In the genomic region with DNA sequence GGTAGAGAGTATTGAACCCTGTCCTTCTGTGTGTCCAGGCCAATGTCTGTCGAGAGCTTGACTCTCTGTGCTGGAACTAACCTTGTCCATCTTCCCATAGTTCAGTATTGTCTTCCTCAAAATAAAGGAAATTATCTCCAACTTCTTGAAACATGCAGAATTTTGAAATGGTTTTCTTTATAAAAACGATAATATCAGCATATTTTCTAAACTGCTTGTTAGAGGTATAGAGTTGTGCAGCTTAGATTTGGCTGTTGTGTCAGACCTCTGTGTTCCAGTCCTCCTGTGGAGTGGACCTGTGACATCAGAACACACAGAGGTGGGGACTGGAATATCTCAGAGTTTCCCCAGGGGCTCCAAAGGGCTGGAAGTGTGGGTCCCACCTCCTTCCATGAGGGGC, we compare ENCODE assay signal across 25 cellular contexts. TPM values are rescaled to one million over a fixed set of nuclear protein-coding genes. Genes with fewer than 3 reads are reported as not detected.
DNase-seq lines count a peak whose midpoint lies in the region; FAIRE-seq and TF ChIP-seq lines count a peak whose summit lies in the region.
"Had no signal": no experiment of that assay in that cellular context is flagged by ENCODE, and none has a peak within 500 bp of the region (broad histone marks: within the 10 kb centered on the region; RNA-seq: fewer than 3 reads in every experiment).

No MANE protein-coding gene starts in this region.

- H3K36me3 Mint-ChIP-seq in astrocyte (ENCODE audit: low read depth, unreplicated experiment), result no peaks in the 10 kb centered on the region
- H3K36me3 Mint-ChIP-seq: CD14-positive monocyte; CD8-positive, alpha-beta memory T cell; T-cell had no signal

- H3K9ac ChIP-seq in GM23248 (peak overlapping the region; percentile 55), astrocyte (ENCODE audit: low read length) (no peak overlapping the region), fibroblast of lung (ENCODE audit: insufficient read depth, low read length) (no peak overlapping the region), MM.1S (ENCODE audit: low read length) (no peak overlapping the region)

- peaks cover 9% of the 10 kb centered on the region for H3K4me1 Mint-ChIP-seq in astrocyte (ENCODE audit: low read depth, unreplicated experiment)
- H3K4me1 Mint-ChIP-seq: CD8-positive, alpha-beta memory T cell; T-cell had no signal

- in situ Hi-C loops in GM23248 (cut with MboI), result no loop called here

- no peak for TF ChIP-seq CTCF in astrocyte (IDR thresholded peaks at IDR 0.05; ENCODE audit: insufficient read depth, low read depth, low read length)
- no peak for TF ChIP-seq CTCF in fibroblast of lung (conservative IDR thresholded peaks at IDR 0.05 in 1 of 2, IDR thresholded peaks at IDR 0.05 in 1 of 2; ENCODE audit: low read depth in 1 of 2, low read length in 2 of 2)
- TF ChIP-seq CTCF in MM.1S (IDR thresholded peaks at IDR 0.05; ENCODE audit: low read length), result no peak
- no peak for TF ChIP-seq CTCF in right atrium auricular region (IDR thresholded peaks at IDR 0.05)

- DNase-seq in GM23248 (no peak), astrocyte (ENCODE audit: low read depth) (no peak), fibroblast of lung (ENCODE audit: low read depth in 2 of 2) (no peak), MM.1S (no peak), NCI-H2196 (lab: John Stamatoyannopoulos, UW; ENCODE audit: unreplicated experiment) (no peak), activated gamma-delta T cell treated with Interleukin-2 at 50 U/mL for 16 hours (no peak), right atrium auricular region (ENCODE audit: low spot score) (no peak)
- DNase-seq: BE2C; CD8-positive, alpha-beta memory T cell; DMS 273 treated with DMSO at 0.1 percent for 48 hours; DMS79; GDM1; KBM-7; MG63; NCI-H1417; NCI-H1694 treated with DMSO at 0.1 percent for 48 hours; NCI-H2081; NCI-H226; NCI-H510A; NCI-H69; T-cell had no signal

- FAIRE-seq in astrocyte (lab: Jason Lieb, UNC), result no peak
- FAIRE-seq: GM12878 had no signal

- no peaks in the 10 kb centered on the region for H3K27me3 Mint-ChIP-seq in astrocyte (ENCODE audit: low read depth, unreplicated experiment)

- H3K27me3 ChIP-seq in GM23248 (replicated peaks; ENCODE audit: insufficient read depth) (no peaks in the 10 kb centered on the region), astrocyte (ENCODE audit: insufficient read depth, low read length) (no peaks in the 10 kb centered on the region), fibroblast of lung (ENCODE audit: control insufficient read depth, insufficient read depth, low read length) (no peaks in the 10 kb centered on the region), MM.1S (replicated peaks; ENCODE audit: insufficient read depth, low read length) (no peaks in the 10 kb centered on the region), right atrium auricular region (no peaks in the 10 kb centered on the region)
- H3K27me3 ChIP-seq: BE2C, MG63 had no signal

- WGBS in GM23248 (ENCODE audit: low coverage in 1 of 2, low lambda C conversion rate in 2 of 2, missing lambda C conversion rate in 2 of 2), 2 experiments, result 54 to 58% methylated on average over 2 of the region's 2 CpGs

- H3K4me3 ChIP-seq in GM23248, result peak overlapping the region; percentile 57
- H3K4me3 ChIP-seq in astrocyte (ENCODE audit: insufficient read depth, low read depth, low read length), result no peak overlapping the region
- no peak overlapping the region for H3K4me3 ChIP-seq in fibroblast of lung (replicated peaks in 1 of 4; ENCODE audit: control extremely low read depth in 1 of 4, insufficient read depth in 1 of 4, low read depth in 3 of 4, low read length in 4 of 4)
- no peak overlapping the region for H3K4me3 ChIP-seq in MM.1S (ENCODE audit: low read length)
- H3K4me3 ChIP-seq in right atrium auricular region, result no peak overlapping the region
- H3K4me3 ChIP-seq: GM12878, MG63 had no signal

- H3K27ac ChIP-seq in GM23248 (peak overlapping the region; percentile 75), astrocyte (ENCODE audit: low read depth, low read length) (peak overlapping the region; percentile 56), fibroblast of lung (ENCODE audit: insufficient read depth, low read length) (peak overlapping the region; percentile 35), MM.1S (ENCODE audit: low read length) (no peak overlapping the region), right atrium auricular region (no peak overlapping the region)

- peak overlapping the region; percentile 73 for H3K4me2 ChIP-seq in GM23248 (ENCODE audit: unreplicated experiment)
- H3K4me2 ChIP-seq in astrocyte (ENCODE audit: low read length), result no peak overlapping the region
- no peak overlapping the region for H3K4me2 ChIP-seq in fibroblast of lung (ENCODE audit: extremely low read depth, insufficient read depth, low read length)
- no peak overlapping the region for H3K4me2 ChIP-seq in MM.1S (ENCODE audit: low read depth, low read length)

- H3K9me2 ChIP-seq in GM23248 (ENCODE audit: insufficient read depth) (no peaks in the 10 kb centered on the region), MM.1S (replicated peaks; ENCODE audit: insufficient read depth, low read length) (no peaks in the 10 kb centered on the region)

- H3K4me1 ChIP-seq in GM23248 (ENCODE audit: insufficient read depth) (peaks cover 46% of the 10 kb centered on the region), astrocyte (ENCODE audit: insufficient read depth, low read length) (peaks cover 15% of the 10 kb centered on the region), fibroblast of lung (ENCODE audit: control insufficient read depth, extremely low read depth, insufficient read depth, low read length) (peaks cover 7% of the 10 kb centered on the region), MM.1S (ENCODE audit: low read length) (peaks cover 11% of the 10 kb centered on the region), right atrium auricular region (no peaks in the 10 kb centered on the region)
- H3K4me1 ChIP-seq: BE2C had no signal

- H4K20me1 ChIP-seq in GM23248 (ENCODE audit: insufficient read depth), result no peaks in the 10 kb centered on the region
- no peaks in the 10 kb centered on the region for H4K20me1 ChIP-seq in astrocyte (ENCODE audit: insufficient read depth, low read length)
- H4K20me1 ChIP-seq in fibroblast of lung (ENCODE audit: control insufficient read depth, extremely low read depth, insufficient read depth, low read length), result no peaks in the 10 kb centered on the region
- H4K20me1 ChIP-seq in MM.1S (ENCODE audit: insufficient read depth, low read length), result no peaks in the 10 kb centered on the region

- no peak overlapping the region for H3K4me3 Mint-ChIP-seq in astrocyte (ENCODE audit: unreplicated experiment)
- H3K4me3 Mint-ChIP-seq: CD14-positive monocyte; CD8-positive, alpha-beta memory T cell; T-cell had no signal

- peak overlapping the region; percentile 64 for H2AFZ ChIP-seq in GM23248
- no peak overlapping the region for H2AFZ ChIP-seq in astrocyte (ENCODE audit: low read depth, low read length)
- H2AFZ ChIP-seq in fibroblast of lung (ENCODE audit: low read length), result no peak overlapping the region
- H2AFZ ChIP-seq in MM.1S (ENCODE audit: low read length), result no peak overlapping the region

- H3F3A ChIP-seq in GM23248 (ENCODE audit: insufficient read depth) (peaks cover 43% of the 10 kb centered on the region), MM.1S (ENCODE audit: insufficient read depth, low read length) (peaks cover 18% of the 10 kb centered on the region; the same call in 1 of the 2 replicates)

- no peaks in the 10 kb centered on the region for H3K9me3 ChIP-seq in GM23248 (ENCODE audit: low read depth)
- no peaks in the 10 kb centered on the region for H3K9me3 ChIP-seq in astrocyte (ENCODE audit: insufficient read depth, low read depth, low read length)
- no peaks in the 10 kb centered on the region for H3K9me3 ChIP-seq in fibroblast of lung (ENCODE audit: control insufficient read depth, insufficient read depth, low read depth, low read length)
- no peaks in the 10 kb centered on the region for H3K9me3 ChIP-seq in MM.1S (replicated peaks; ENCODE audit: insufficient read depth, low read length)
- no peaks in the 10 kb centered on the region for H3K9me3 ChIP-seq in right atrium auricular region
- H3K9me3 ChIP-seq: BE2C, MG63 had no signal

- H3K36me3 ChIP-seq in GM23248 (ENCODE audit: low read depth), result no peaks in the 10 kb centered on the region
- H3K36me3 ChIP-seq in astrocyte (ENCODE audit: insufficient read depth, low read length), result no peaks in the 10 kb centered on the region
- H3K36me3 ChIP-seq in fibroblast of lung (ENCODE audit: control insufficient read depth, insufficient read depth, low read length), result no peaks in the 10 kb centered on the region
- H3K36me3 ChIP-seq in MM.1S (replicated peaks; ENCODE audit: insufficient read depth, low read length), result no peaks in the 10 kb centered on the region
- no peaks in the 10 kb centered on the region for H3K36me3 ChIP-seq in right atrium auricular region
- H3K36me3 ChIP-seq: BE2C, MG63 had no signal

- H3K9me3 Mint-ChIP-seq in astrocyte (ENCODE audit: unreplicated experiment), result no peaks in the 10 kb centered on the region
- H3K9me3 Mint-ChIP-seq: CD14-positive monocyte; CD8-positive, alpha-beta memory T cell; T-cell had no signal

- H3K79me2 ChIP-seq in GM23248 (ENCODE audit: insufficient read depth) (no peaks in the 10 kb centered on the region), astrocyte (ENCODE audit: insufficient read depth, low read length) (no peaks in the 10 kb centered on the region), fibroblast of lung (ENCODE audit: control insufficient read depth, insufficient read depth, low read length) (no peaks in the 10 kb centered on the region), MM.1S (ENCODE audit: low read length) (no peaks in the 10 kb centered on the region)

- no peak overlapping the region for H3K27ac Mint-ChIP-seq in astrocyte (ENCODE audit: unreplicated experiment)
- H3K27ac Mint-ChIP-seq: CD14-positive monocyte; CD8-positive, alpha-beta memory T cell; T-cell had no signal

RNA-seq across cellular contexts. Expression of a gene that starts 22.2 kb away (rescaled TPM):
- total RNA-seq in GM23248 (2014; rRNA removed; shearing (Covaris generic)), result 14.3 and 16.0 TPM in 2 replicates
- polyA plus RNA-seq in GM23248 (2016; fragmentation: Nextera tagmentation; extraction: Ambion mirVana) (5.1 and 5.2 TPM in 2 replicates), fibroblast of lung (2.2 and 2.3 TPM in 2 replicates)
- total RNA-seq in astrocyte (0.91 and 1.4 TPM in 2 replicates), fibroblast of lung (5.6 and 11.7 TPM in 2 replicates), right atrium auricular region (1 to 10 TPM; 3.2 to 9.7 TPM)
- polyA plus RNA-seq in fibroblast of lung (2012), result 1.5 and 2.3 TPM in 2 replicates
- polyA minus RNA-seq in fibroblast of lung (ENCODE audit: low replicate concordance), result 20.2 TPM in 1 of 2 replicates, not detected in the other
- total RNA-seq: GM12878, H4, LHCN-M2 had no signal
- polyA plus RNA-seq: CD8-positive, alpha-beta memory T cell; GM12878 had no signal

Comparison
In these comparisons a context has a peak if more than half of its experiments do, and no peak if none do; other contexts are left out.
1. H3K27ac ChIP-seq: peak in GM23248 (single experiment), astrocyte (single experiment) and fibroblast of lung (single experiment); none in MM.1S (single experiment) and right atrium auricular region (0 of 2).